In the genomic region with DNA sequence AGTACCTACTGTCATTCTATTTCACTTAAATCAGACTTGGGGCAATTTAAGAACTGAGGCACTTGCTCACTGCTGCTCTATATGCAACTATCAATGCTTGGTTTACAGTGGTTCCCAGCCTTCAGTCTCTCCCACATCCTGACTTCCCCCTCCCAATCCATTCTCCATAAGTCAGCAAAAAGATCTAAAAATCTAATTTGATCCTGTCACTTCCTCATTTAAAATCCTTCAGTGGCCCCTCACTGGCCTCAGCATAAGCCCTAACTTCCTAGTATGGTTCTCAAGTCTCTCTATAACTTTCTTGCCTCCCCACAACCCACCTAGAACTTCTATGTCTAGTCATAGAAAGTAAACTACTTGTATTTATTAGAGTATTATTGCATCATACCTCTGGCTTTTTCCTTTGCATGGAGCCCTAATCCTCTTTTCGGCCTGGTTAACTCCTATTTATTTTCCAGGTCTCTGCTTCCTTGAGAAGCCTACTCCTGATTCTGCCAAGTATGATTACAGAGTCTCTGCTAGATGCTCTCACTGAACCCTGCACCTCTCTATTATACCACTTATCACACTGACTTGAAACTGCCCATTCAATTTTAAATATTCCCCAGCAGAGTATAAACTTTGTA, we compare ENCODE assay signal across 21 cellular contexts.
DNase-seq lines count a peak whose midpoint lies in the region; ATAC-seq and TF ChIP-seq lines count a peak whose summit lies in the region.
"Had no signal": no experiment of that assay in that cellular context is flagged by ENCODE, and none has a peak within 500 bp of the region (broad histone marks: within the 10 kb centered on the region; RNA-seq: fewer than 3 reads in every experiment).

No MANE protein-coding gene starts in this region.

- POLR2A ChIA-PET in CD4-positive, alpha-beta T cell (lab: Charles Lee) = no interaction called here

- H3K27me3 Mint-ChIP-seq in natural killer cell treated with Interleukin-12 subunit alpha and Interleukin-12 subunit beta and Interleukin-15 and Interleukin-18, amount 100 ng/mL, for 72 hours = no peaks in the 10 kb centered on the region
- H3K27me3 Mint-ChIP-seq in CD4-positive, alpha-beta T cell = no peaks in the 10 kb centered on the region
- H3K27me3 Mint-ChIP-seq: activated B cell treated with CpG ODN at 0.5 μM for 24 hours; activated naive CD8-positive, alpha-beta T cell treated with anti-CD3 and anti-CD28 coated beads for 36 hours; central memory CD8-positive, alpha-beta T cell had no signal

- H3K9me3 Mint-ChIP-seq in natural killer cell treated with Interleukin-12 subunit alpha and Interleukin-12 subunit beta and Interleukin-15 and Interleukin-18, amount 100 ng/mL, for 72 hours = no peaks in the 10 kb centered on the region
- no peaks in the 10 kb centered on the region for H3K9me3 Mint-ChIP-seq in CD4-positive, alpha-beta T cell
- H3K9me3 Mint-ChIP-seq: activated B cell treated with CpG ODN at 0.5 μM for 24 hours; activated naive CD8-positive, alpha-beta T cell treated with anti-CD3 and anti-CD28 coated beads for 36 hours; central memory CD8-positive, alpha-beta T cell had no signal

- H3K27me3 ChIP-seq in hepatocyte = no peaks in the 10 kb centered on the region
- H3K27me3 ChIP-seq in CD4-positive, alpha-beta T cell (ENCODE audit: control insufficient read depth, insufficient read depth, low read length) = no peaks in the 10 kb centered on the region
- H3K27me3 ChIP-seq: upper lobe of left lung had no signal

- no peak overlapping the region for H3K27ac Mint-ChIP-seq in natural killer cell treated with Interleukin-12 subunit alpha and Interleukin-12 subunit beta and Interleukin-15 and Interleukin-18, amount 100 ng/mL, for 72 hours
- H3K27ac Mint-ChIP-seq in CD4-positive, alpha-beta T cell = no peak overlapping the region
- H3K27ac Mint-ChIP-seq: activated B cell treated with CpG ODN at 0.5 μM for 24 hours; activated naive CD8-positive, alpha-beta T cell treated with anti-CD3 and anti-CD28 coated beads for 36 hours had no signal

- no peak overlapping the region for H3K9ac ChIP-seq in SK-N-MC (ENCODE audit: insufficient read length)

- 88% methylated on average over 1 of the region's 1 CpG for WGBS in hepatocyte (ENCODE audit: low lambda C conversion rate, missing lambda C conversion rate)

- intact Hi-C loops in posterior vena cava (cut with DNase I) = no loop called here
- intact Hi-C loops in CD4-positive, alpha-beta T cell (cut with DNase I, micrococcal nuclease) = no loop called here

- no peak for TF ChIP-seq CTCF in hepatocyte (IDR thresholded peaks at IDR 0.05; ENCODE audit: poor library complexity)
- no peak for TF ChIP-seq CTCF in CD4-positive, alpha-beta T cell (IDR thresholded peaks at IDR 0.05)

- H3K9me3 ChIP-seq in SK-N-MC (ENCODE audit: low read depth, low read length) (no peaks in the 10 kb centered on the region), hepatocyte (ENCODE audit: low read depth) (no peaks in the 10 kb centered on the region)
- no peaks in the 10 kb centered on the region for H3K9me3 ChIP-seq in CD4-positive, alpha-beta T cell (ENCODE audit: control insufficient read depth, low read length)
- H3K9me3 ChIP-seq: Caco-2, prostate gland, upper lobe of left lung had no signal

- peak; percentile 26 for DNase-seq in D341Med (ENCODE audit: low spot score)
- DNase-seq in Kasumi-1 (lab: John Stamatoyannopoulos, UW) = peak; percentile 58 to 61
- no peak for DNase-seq in SK-N-MC (ENCODE audit: low read depth, low spot score)
- DNase-seq in hepatocyte (ENCODE audit: low spot score) = peak; percentile 4
- DNase-seq in posterior vena cava (ENCODE audit: low spot score) = no peak
- DNase-seq in NCI-H510A treated with DMSO at 0.1 percent for 48 hours (lab: John Stamatoyannopoulos, UW) = no peak
- DNase-seq in natural killer cell treated with Interleukin-12 subunit alpha and Interleukin-12 subunit beta and Interleukin-15 and Interleukin-18, amount 100 ng/mL, for 72 hours (ENCODE audit: low spot score) = no peak
- no peak for DNase-seq in CD4-positive, alpha-beta T cell
- DNase-seq: activated B cell treated with CpG ODN at 0.5 μM for 24 hours; activated naive CD8-positive, alpha-beta T cell treated with anti-CD3 and anti-CD28 coated beads for 36 hours; Caco-2; DND-41; kidney glomerular epithelial cell; mammary epithelial cell; NCI-H1694; NCI-H2171; NCI-H524; T-helper 9 cell; upper lobe of left lung had no signal

- ATAC-seq in natural killer cell treated with Interleukin-12 subunit alpha and Interleukin-12 subunit beta and Interleukin-15 and Interleukin-18, amount 100 ng/mL, for 72 hours = no peak
- ATAC-seq in CD4-positive, alpha-beta T cell (ENCODE audit: poor library complexity) = no peak

- H3K4me2 ChIP-seq in hepatocyte = no peak overlapping the region

- no peaks in the 10 kb centered on the region for H3K4me1 Mint-ChIP-seq in natural killer cell treated with Interleukin-12 subunit alpha and Interleukin-12 subunit beta and Interleukin-15 and Interleukin-18, amount 100 ng/mL, for 72 hours (ENCODE audit: low read depth in 2 of 2)
- no peaks in the 10 kb centered on the region for H3K4me1 Mint-ChIP-seq in CD4-positive, alpha-beta T cell (ENCODE audit: low read depth)
- H3K4me1 Mint-ChIP-seq: activated naive CD8-positive, alpha-beta T cell treated with anti-CD3 and anti-CD28 coated beads for 36 hours; central memory CD8-positive, alpha-beta T cell had no signal

- H3K4me3 Mint-ChIP-seq in natural killer cell treated with Interleukin-12 subunit alpha and Interleukin-12 subunit beta and Interleukin-15 and Interleukin-18, amount 100 ng/mL, for 72 hours = no peak overlapping the region
- no peak overlapping the region for H3K4me3 Mint-ChIP-seq in CD4-positive, alpha-beta T cell
- H3K4me3 Mint-ChIP-seq: activated B cell treated with CpG ODN at 0.5 μM for 24 hours; activated naive CD8-positive, alpha-beta T cell treated with anti-CD3 and anti-CD28 coated beads for 36 hours; central memory CD8-positive, alpha-beta T cell had no signal

- H3K79me2 ChIP-seq in hepatocyte = no peaks in the 10 kb centered on the region

- H2AFZ ChIP-seq in hepatocyte = no peak overlapping the region

- peaks cover 4% of the 10 kb centered on the region for H3K36me3 Mint-ChIP-seq in natural killer cell treated with Interleukin-12 subunit alpha and Interleukin-12 subunit beta and Interleukin-15 and Interleukin-18, amount 100 ng/mL, for 72 hours
- H3K36me3 Mint-ChIP-seq in CD4-positive, alpha-beta T cell (ENCODE audit: low read depth) = peaks cover 79% of the 10 kb centered on the region

- H3K36me3 ChIP-seq in SK-N-MC (ENCODE audit: insufficient read depth, low read length) (peaks cover 8% of the 10 kb centered on the region; the same call in 1 of the 2 replicates), hepatocyte (replicated peaks; ENCODE audit: insufficient read depth, low read depth) (no peaks in the 10 kb centered on the region)

- no peaks in the 10 kb centered on the region for H3K4me1 ChIP-seq in hepatocyte (ENCODE audit: insufficient read depth)
- H3K4me1 ChIP-seq: Caco-2, prostate gland, upper lobe of left lung had no signal

- H3K9me2 ChIP-seq in hepatocyte (replicated peaks; ENCODE audit: insufficient read depth) = no peaks in the 10 kb centered on the region

- H3K4me3 ChIP-seq in SK-N-MC = no peak overlapping the region
- H3K4me3 ChIP-seq in hepatocyte = no peak overlapping the region
- H3K4me3 ChIP-seq: prostate gland, upper lobe of left lung had no signal

- no peaks in the 10 kb centered on the region for H4K20me1 ChIP-seq in hepatocyte (ENCODE audit: insufficient read depth, poor library complexity, severe bottlenecking)

- CTCF ChIA-PET in CD4-positive, alpha-beta T cell (lab: Charles Lee) = interaction anchor here (1.2 kb wide), 1 partner anchor 10 kb away, joined by 3 read pairs; no protein-coding TSS in a partner anchor

- H3K27ac ChIP-seq in SK-N-MC = peak overlapping the region; percentile 14
- H3K27ac ChIP-seq in hepatocyte = no peak overlapping the region
- no peak overlapping the region for H3K27ac ChIP-seq in CD4-positive, alpha-beta T cell (ENCODE audit: low read depth, low read length)
- H3K27ac ChIP-seq: prostate gland, upper lobe of left lung had no signal

Comparison
In these comparisons a context has a peak if more than half of its experiments do, and no peak if none do; other contexts are left out.
1. DNase-seq: peak in D341Med (single experiment), Kasumi-1 (2 of 2) and hepatocyte (single experiment); none in SK-N-MC (single experiment), posterior vena cava (single experiment), NCI-H510A treated with DMSO at 0.1 percent for 48 hours (single experiment), natural killer cell treated with Interleukin-12 subunit alpha and Interleukin-12 subunit beta and Interleukin-15 and Interleukin-18, amount 100 ng/mL, for 72 hours (single experiment) and CD4-positive, alpha-beta T cell (0 of 10).